In genomic region chr14:73724696-73725095, GRCh38 we compare ENCODE assay signal across 8 cellular contexts. TPM values are rescaled to one million over a fixed set of nuclear protein-coding genes. Genes with fewer than 3 reads are reported as not detected.
DNase-seq lines count a peak whose midpoint lies in the region; ATAC-seq and TF ChIP-seq lines count a peak whose summit lies in the region.

No MANE protein-coding gene starts in this region.

- H3K4me3 ChIP-seq in CD4-positive, CD25-positive, alpha-beta regulatory T cell (ENCODE audit: low read depth, low read length) = no peak overlapping the region
- H3K4me3 ChIP-seq in esophagus squamous epithelium = no peak overlapping the region
- peak overlapping the region; percentile 6 for H3K4me3 ChIP-seq in skeletal muscle satellite cell (ENCODE audit: low read length)

- H3K36me3 Mint-ChIP-seq in CD4-positive, CD25-positive, alpha-beta regulatory T cell = peaks cover 29% of the 10 kb centered on the region

- ATAC-seq in CD4-positive, CD25-positive, alpha-beta regulatory T cell (ENCODE audit: low read depth in 2 of 2) = no peak
- no peak for ATAC-seq in HG03039 (IDR thresholded peaks at IDR 0.05; ENCODE audit: unreplicated experiment)

- H3K27me3 ChIP-seq in CD4-positive, CD25-positive, alpha-beta regulatory T cell (ENCODE audit: control insufficient read depth, insufficient read depth, low read length) = no peaks in the 10 kb centered on the region
- H3K27me3 ChIP-seq in esophagus squamous epithelium (no peaks in the 10 kb centered on the region), skeletal muscle satellite cell (ENCODE audit: control insufficient read depth, insufficient read depth, low read length) (no peaks in the 10 kb centered on the region)

- peaks cover 6 to 33% (median 20%) of the 10 kb centered on the region in 4 donors for H3K4me1 Mint-ChIP-seq in CD4-positive, CD25-positive, alpha-beta regulatory T cell

- no peak for TF ChIP-seq CTCF in VCaP (conservative IDR thresholded peaks at IDR 0.05)
- TF ChIP-seq CTCF in esophagus squamous epithelium (IDR thresholded peaks at IDR 0.05) = no peak

- H3K4me2 ChIP-seq in skeletal muscle satellite cell (ENCODE audit: low read length) = peak overlapping the region; percentile 60

- no peaks in the 10 kb centered on the region for H3K9me3 Mint-ChIP-seq in CD4-positive, CD25-positive, alpha-beta regulatory T cell

- H3K9ac ChIP-seq in skeletal muscle satellite cell (ENCODE audit: low read depth, low read length) = peak overlapping the region; percentile 67

- H3K9me3 ChIP-seq in CD4-positive, CD25-positive, alpha-beta regulatory T cell (ENCODE audit: control insufficient read depth in 2 of 2, low read length in 2 of 2) = no peaks in the 10 kb centered on the region
- H3K9me3 ChIP-seq in esophagus squamous epithelium (no peaks in the 10 kb centered on the region), skeletal muscle satellite cell (replicated peaks; ENCODE audit: low read length) (no peaks in the 10 kb centered on the region)

- DNase-seq in CD4-positive, CD25-positive, alpha-beta regulatory T cell = no peak
- DNase-seq in esophagus squamous epithelium (lab: John Stamatoyannopoulos, UW) = no peak
- no peak for DNase-seq in NCI-H82 (lab: John Stamatoyannopoulos, UW)
- DNase-seq in activated gamma-delta T cell (lab: John Stamatoyannopoulos, UW) = no peak
- DNase-seq in NCI-H2107 (lab: John Stamatoyannopoulos, UW) = no peak

- peak overlapping the region; percentile 85 to 93 (median 89) for H3K27ac Mint-ChIP-seq in CD4-positive, CD25-positive, alpha-beta regulatory T cell

- 92 to 100% methylated on average over 2 of the region's 2 CpGs for WGBS in esophagus squamous epithelium, 2 donors

- intact Hi-C loops in esophagus squamous epithelium (cut with DNase I) = loop anchor here (5.0 kb wide), 1 partner anchor 103 kb away; no protein-coding TSS in a partner anchor

- H3K4me1 ChIP-seq in CD4-positive, CD25-positive, alpha-beta regulatory T cell (ENCODE audit: control insufficient read depth, insufficient read depth, low read length, poor library complexity, severe bottlenecking) = peaks cover 25% of the 10 kb centered on the region
- peaks cover 9 to 73% (median 59%) of the 10 kb centered on the region in 3 donors for H3K4me1 ChIP-seq in esophagus squamous epithelium
- peaks cover 52% of the 10 kb centered on the region for H3K4me1 ChIP-seq in skeletal muscle satellite cell (ENCODE audit: control insufficient read depth, insufficient read depth, low read length)

- H3K4me3 Mint-ChIP-seq in CD4-positive, CD25-positive, alpha-beta regulatory T cell = no peak overlapping the region

- TF ChIP-seq POLR2A in esophagus squamous epithelium (IDR thresholded peaks at IDR 0.05) = no peak

- H3K27ac ChIP-seq in CD4-positive, CD25-positive, alpha-beta regulatory T cell (ENCODE audit: insufficient read depth, low read length, poor library complexity, severe bottlenecking) = peak overlapping the region; percentile 76
- H3K27ac ChIP-seq in VCaP (peak overlapping the region; percentile 46), esophagus squamous epithelium (peak overlapping the region; percentile 64 to 87 (median 82))

- peaks cover 77% of the 10 kb centered on the region for H3K36me3 ChIP-seq in CD4-positive, CD25-positive, alpha-beta regulatory T cell (ENCODE audit: control insufficient read depth, insufficient read depth, low read length)
- H3K36me3 ChIP-seq in esophagus squamous epithelium (peaks cover 48 to 98% (median 65%) of the 10 kb centered on the region in 3 donors), skeletal muscle satellite cell (ENCODE audit: insufficient read depth, low read length) (peaks cover 72% of the 10 kb centered on the region)

- H3K27me3 Mint-ChIP-seq in CD4-positive, CD25-positive, alpha-beta regulatory T cell = no peaks in the 10 kb centered on the region

RNA-seq across cellular contexts. Expression of gene PNMA1, which starts 10.5 kb away (rescaled TPM):
- total RNA-seq in CD4-positive, CD25-positive, alpha-beta regulatory T cell = 42.6 TPM
- polyA plus RNA-seq in CD4-positive, CD25-positive, alpha-beta regulatory T cell = 10 to 100 TPM; 45.2 to 54.1 (median 51.9) TPM
- total RNA-seq in esophagus squamous epithelium = 10 to 100 TPM in 1 of 4 donors, 1 to 10 TPM in 3; 4.2 to 13.9 (median 7.2) TPM
- total RNA-seq in skeletal muscle satellite cell (2012; rRNA removed) = 22.1 and 28.8 TPM in 2 replicates
